In genomic region chr19:58408152-58409009, GRCh38 we compare ENCODE assay signal across 8 cellular contexts.
DNase-seq lines count a peak whose midpoint lies in the region; ATAC-seq lines count a peak whose summit lies in the region.

Gene ZNF584 (plus strand): TSS chr19:58408649. CDS start chr19:58409148, 499 bp downstream.

- peaks cover 7% of the 10 kb centered on the region for H3K36me3 Mint-ChIP-seq in central memory CD8-positive, alpha-beta T cell (ENCODE audit: insufficient read depth)

- H3K4me3 Mint-ChIP-seq in central memory CD8-positive, alpha-beta T cell: peak within 1 kb of the TSS; percentile 91

- ATAC-seq in GM19035 (IDR thresholded peaks at IDR 0.05; ENCODE audit: unreplicated experiment) (peak; percentile 92), HG03342 (IDR thresholded peaks at IDR 0.05; ENCODE audit: unreplicated experiment) (peak; percentile 90)
- peak; percentile 98 for ATAC-seq in activated CD4-positive, CD25-positive, alpha-beta regulatory T cell treated with anti-CD3 and anti-CD28 coated beads, Interleukin-2, amount 50 U/mL, for 24 hours
- peak; percentile 98 for ATAC-seq in central memory CD8-positive, alpha-beta T cell (replicated peaks; ENCODE audit: extremely low read depth, poor library complexity, severe bottlenecking)

- DNase-seq in AG20443 (ENCODE audit: low spot score) (peak; percentile 95), NCI-H345 treated with DMSO at 0.1 percent for 48 hours (lab: John Stamatoyannopoulos, UW; ENCODE audit: unreplicated experiment) (peak; percentile 70), iris pigment epithelial cell (ENCODE audit: low read depth) (peak; percentile 93)
- peak; percentile 84 to 86 for DNase-seq in central memory CD8-positive, alpha-beta T cell (ENCODE audit: low spot score in 2 of 2)
- peak; percentile 89 to 95 for DNase-seq in stimulated activated CD4-positive, alpha-beta T cell treated with anti-CD3 and anti-CD28 coated beads, Interleukin-12 subunit alpha, Interleukin-12 subunit beta, amount 100 ng/mL, for 24 hours (ENCODE audit: low read depth in 2 of 2)

- peak within 1 kb of the TSS; percentile 97 for H3K27ac Mint-ChIP-seq in central memory CD8-positive, alpha-beta T cell (ENCODE audit: low read depth)

- H3K27me3 Mint-ChIP-seq in central memory CD8-positive, alpha-beta T cell: no peaks in the 10 kb centered on the region

- H3K4me1 Mint-ChIP-seq in central memory CD8-positive, alpha-beta T cell: peaks cover 41% of the 10 kb centered on the region

- no peaks in the 10 kb centered on the region for H3K9me3 Mint-ChIP-seq in central memory CD8-positive, alpha-beta T cell

Comparison
In these comparisons a context has a peak if more than half of its experiments do, and no peak if none do; other contexts are left out.
1. Peak in every context shown above with its lines: DNase-seq and ATAC-seq.